Comparison of ENCODE assay signal across 9 cellular contexts in the genomic region with DNA sequence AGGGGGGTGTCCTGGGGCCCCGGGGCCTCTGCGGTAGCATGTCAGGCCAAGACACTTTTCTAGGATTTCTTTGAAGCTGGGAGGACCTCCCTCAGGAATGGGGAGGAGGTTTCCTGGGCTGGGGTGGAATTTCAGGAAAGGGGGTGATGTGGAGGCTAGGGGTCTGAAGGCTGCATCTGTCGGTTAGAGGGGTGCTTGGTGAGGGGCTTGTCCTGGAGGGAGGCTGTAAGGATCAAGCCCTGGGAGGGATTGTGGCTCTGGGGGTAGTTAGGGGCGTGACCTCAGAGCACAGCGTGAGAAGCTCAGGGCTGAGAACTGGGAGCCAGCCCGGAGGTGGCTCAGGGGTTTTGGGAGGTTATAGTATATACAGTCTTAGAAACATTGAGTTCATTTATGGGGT. TPM values are rescaled to one million over a fixed set of nuclear protein-coding genes. Genes with fewer than 3 reads are reported as not detected.
DNase-seq lines count a peak whose midpoint lies in the region; ATAC-seq and TF ChIP-seq lines count a peak whose summit lies in the region.
"Had no signal": no experiment of that assay in that cellular context is flagged by ENCODE, and none has a peak within 500 bp of the region (broad histone marks: within the 10 kb centered on the region; RNA-seq: fewer than 3 reads in every experiment).

No MANE protein-coding gene starts in this region.

- intact Hi-C loops in stomach (cut with DNase I; ENCODE audit: low total_unique reads): no loop called here

- H3K4me3 Mint-ChIP-seq in activated naive CD8-positive, alpha-beta T cell: peak overlapping the region; percentile 69

- POLR2A ChIA-PET in SK-N-SH (lab: Yijun Ruan, JAX): no interaction called here

- H3K4me1 ChIP-seq in SK-N-SH (ENCODE audit: control insufficient read depth in 1 of 2, insufficient read depth in 2 of 2, low read depth in 1 of 2, low read length in 1 of 2): peaks cover 14 to 25% of the 10 kb centered on the region in 2 experiments
- peaks cover 32% of the 10 kb centered on the region for H3K4me1 ChIP-seq in iPS-18a (ENCODE audit: control insufficient read depth, low read depth, low read length)
- H3K4me1 ChIP-seq in stomach: peaks cover 30 to 59% (median 55%) of the 10 kb centered on the region in 4 donors

- no peaks in the 10 kb centered on the region for H3K9me3 Mint-ChIP-seq in activated naive CD8-positive, alpha-beta T cell (ENCODE audit: low read depth)

- no peak for TF ChIP-seq CTCF in SK-N-SH (IDR thresholded peaks at IDR 0.05)
- TF ChIP-seq CTCF in stomach (IDR thresholded peaks at IDR 0.05): no peak
- no peak for TF ChIP-seq CTCF in GM10266 (IDR thresholded peaks at IDR 0.05; ENCODE audit: control insufficient read depth, insufficient read depth, low read depth, missing control alignments)

- no peak overlapping the region for H2AFZ ChIP-seq in SK-N-SH (ENCODE audit: low read depth)

- no peak for DNase-seq in SK-N-SH
- no peak for DNase-seq in stomach
- no peak for DNase-seq in DMS79 treated with DMSO at 0.1 percent for 48 hours (lab: John Stamatoyannopoulos, UW)
- DNase-seq in GM10266 (ENCODE audit: extremely low spot score): no peak

- H4K20me1 ChIP-seq in SK-N-SH (ENCODE audit: insufficient read depth): no peaks in the 10 kb centered on the region

- H3K9me3 ChIP-seq in SK-N-SH: no peaks in the 10 kb centered on the region
- no peaks in the 10 kb centered on the region for H3K9me3 ChIP-seq in iPS-18a (ENCODE audit: control insufficient read depth, low read depth, low read length)
- H3K9me3 ChIP-seq in stomach: no peaks in the 10 kb centered on the region

- no peak for TF ChIP-seq RAD21 in SK-N-SH (IDR thresholded peaks at IDR 0.05; ENCODE audit: low read length)

- no peaks in the 10 kb centered on the region for H3K27me3 Mint-ChIP-seq in activated naive CD8-positive, alpha-beta T cell

- peaks cover 14% of the 10 kb centered on the region for H3F3A ChIP-seq in SK-N-SH (replicated peaks; ENCODE audit: insufficient read depth)

- WGBS in SK-N-SH (ENCODE audit: low lambda C conversion rate): 46% methylated on average over 6 of the region's 6 CpGs
- WGBS in stomach, 5 donors: 13 to 19% (median 15%) methylated on average over 6 of the region's 6 CpGs

- no peak for TF ChIP-seq POLR2A in stomach (IDR thresholded peaks at IDR 0.05)

- H3K4me3 ChIP-seq in SK-N-SH (ENCODE audit: low read depth in 2 of 2, low read length in 1 of 2) (peak overlapping the region; percentile 17 to 87; a peak in 3 of 4 replicates), iPS-18a (ENCODE audit: low read length) (peak overlapping the region; percentile 35), stomach (peak overlapping the region; percentile 61 to 88 (median 68))

- peaks cover 34% of the 10 kb centered on the region for H3K79me2 ChIP-seq in SK-N-SH (ENCODE audit: insufficient read depth)

- peak overlapping the region; percentile 22 for H3K27ac Mint-ChIP-seq in activated naive CD8-positive, alpha-beta T cell

- H3K9me2 ChIP-seq in SK-N-SH: no peaks in the 10 kb centered on the region

- no peaks in the 10 kb centered on the region for H3K27me3 ChIP-seq in SK-N-SH (ENCODE audit: insufficient read depth)
- peaks cover 10% of the 10 kb centered on the region for H3K27me3 ChIP-seq in iPS-18a (ENCODE audit: control insufficient read depth, insufficient read depth, low read length)
- no peaks in the 10 kb centered on the region for H3K27me3 ChIP-seq in stomach

- H3K4me1 Mint-ChIP-seq in activated naive CD8-positive, alpha-beta T cell (ENCODE audit: low read depth): peaks cover 35% of the 10 kb centered on the region

- CTCF ChIA-PET in SK-N-SH (lab: Yijun Ruan, JAX): no interaction called here

- TF ChIP-seq EP300 in SK-N-SH (IDR thresholded peaks at IDR 0.05; ENCODE audit: borderline replicate concordance in 1 of 2, low read depth in 1 of 2, low read length in 1 of 2): no peak
- no peak for TF ChIP-seq EP300 in stomach (IDR thresholded peaks at IDR 0.05)

- H3K27ac ChIP-seq in SK-N-SH (ENCODE audit: low read depth in 2 of 2, low read length in 1 of 2): peak overlapping the region; percentile 35 to 100; a peak in 3 of 4 replicates
- no peak overlapping the region for H3K27ac ChIP-seq in iPS-18a (ENCODE audit: low read length)
- H3K27ac ChIP-seq in stomach: peak overlapping the region; percentile 45 to 100 (median 99)
- H3K27ac ChIP-seq: HL-60 had no signal

- H3K9ac ChIP-seq in SK-N-SH (peak overlapping the region; percentile 76), iPS-18a (ENCODE audit: low read length) (no peak overlapping the region)

- no peak for ATAC-seq in SK-N-SH treated with all-trans-retinoic acid at 6 μM for 48 hours
- ATAC-seq in GM19463 (IDR thresholded peaks at IDR 0.05; ENCODE audit: unreplicated experiment): no peak

- no peaks in the 10 kb centered on the region for H3K36me3 Mint-ChIP-seq in activated naive CD8-positive, alpha-beta T cell

- H3K36me3 ChIP-seq in SK-N-SH (replicated peaks in 1 of 2; ENCODE audit: control insufficient read depth in 1 of 2, insufficient read depth in 2 of 2, low read length in 1 of 2) (no peaks in the 10 kb centered on the region), iPS-18a (ENCODE audit: control insufficient read depth, low read depth, low read length) (no peaks in the 10 kb centered on the region), stomach (peaks cover 0 to 20% (median 16%) of the 10 kb centered on the region in 4 donors)

- H3K4me2 ChIP-seq in SK-N-SH: peak overlapping the region; percentile 97

TF ChIP-seq in SK-N-SH, 30 proteins besides CTCF, POLR2A, EP300 and RAD21 (continues in another document):
- TF ChIP-seq RXRA (IDR thresholded peaks at IDR 0.05; ENCODE audit: borderline replicate concordance, low read depth) (no peak), MXI1 (IDR thresholded peaks at IDR 0.05; ENCODE audit: low read depth, low read length) (no peak), ELF1 (IDR thresholded peaks at IDR 0.05) (no peak)

TF ChIP-seq in SK-N-SH treated with all-trans-retinoic acid at 6 μM for 48 hours, 23 proteins besides CTCF, POLR2A, EP300 and RAD21:
- TF ChIP-seq RARB (CRISPR knock-in tag; IDR thresholded peaks at IDR 0.05) (no peak), ZNF70 (CRISPR knock-in tag; IDR thresholded peaks at IDR 0.05) (no peak), TCF4 (CRISPR knock-in tag; IDR thresholded peaks at IDR 0.05; ENCODE audit: borderline replicate concordance) (no peak)
- TF ChIP-seq, protein P1, sequence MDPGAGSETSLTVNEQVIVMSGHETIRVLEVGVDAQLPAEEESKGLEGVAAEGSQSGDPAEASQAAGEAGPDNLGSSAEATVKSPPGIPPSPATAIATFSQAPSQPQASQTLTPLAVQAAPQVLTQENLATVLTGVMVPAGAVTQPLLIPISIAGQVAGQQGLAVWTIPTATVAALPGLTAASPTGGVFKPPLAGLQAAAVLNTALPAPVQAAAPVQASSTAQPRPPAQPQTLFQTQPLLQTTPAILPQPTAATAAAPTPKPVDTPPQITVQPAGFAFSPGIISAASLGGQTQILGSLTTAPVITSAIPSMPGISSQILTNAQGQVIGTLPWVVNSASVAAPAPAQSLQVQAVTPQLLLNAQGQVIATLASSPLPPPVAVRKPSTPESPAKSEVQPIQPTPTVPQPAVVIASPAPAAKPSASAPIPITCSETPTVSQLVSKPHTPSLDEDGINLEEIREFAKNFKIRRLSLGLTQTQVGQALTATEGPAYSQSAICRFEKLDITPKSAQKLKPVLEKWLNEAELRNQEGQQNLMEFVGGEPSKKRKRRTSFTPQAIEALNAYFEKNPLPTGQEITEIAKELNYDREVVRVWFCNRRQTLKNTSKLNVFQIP (CRISPR knock-in tag; IDR thresholded peaks at IDR 0.05; ENCODE audit: borderline replicate concordance, low read depth): no peak

RNA-seq across cellular contexts. Expression of a gene that starts 1.6 kb away (rescaled TPM):
- polyA plus RNA-seq in SK-N-SH (2012; rRNA removed) (113 and 141 TPM in 2 replicates), stomach (100 to 1,000 TPM; 126 to 145 (median 130) TPM)
- polyA plus RNA-seq in SK-N-SH (2012; cell fraction: cytosol; rRNA removed): 75.1 and 114 TPM in 2 replicates
- 85.4 and 90.9 TPM in 2 replicates for polyA plus RNA-seq in SK-N-SH (2012; cell fraction: nucleus; rRNA removed)
- total RNA-seq in stomach: 100 to 1,000 TPM in 1 of 5 donors, 10 to 100 TPM in 3, 1 to 10 TPM in 1; 7.7 to 138 (median 63.9) TPM

RNA-seq across cellular contexts. Expression of a gene that starts 3.6 kb away (rescaled TPM):
- polyA plus RNA-seq in SK-N-SH (2012; rRNA removed) (5.5 and 9.5 TPM in 2 replicates), stomach (10 to 100 TPM in 2 of 3 donors, 1 to 10 TPM in 1; 8.9 to 19.7 (median 12.1) TPM)
- 9.1 and 15.9 TPM in 2 replicates for polyA plus RNA-seq in SK-N-SH (2012; cell fraction: cytosol; rRNA removed)
- 51.6 and 91.2 TPM in 2 replicates for polyA plus RNA-seq in SK-N-SH (2012; cell fraction: nucleus; rRNA removed)
- total RNA-seq in stomach: 10 to 100 TPM in 4 of 5 donors, 1 to 10 TPM in 1; 8.3 to 41.7 (median 19.8) TPM

RNA-seq across cellular contexts. Expression of a gene that starts 27.3 kb away (rescaled TPM):
- polyA plus RNA-seq in SK-N-SH (2012; rRNA removed) (85.9 and 112 TPM in 2 replicates), stomach (100 to 1,000 TPM; 104 to 148 (median 114) TPM)
- 37.9 and 61.4 TPM in 2 replicates for polyA plus RNA-seq in SK-N-SH (2012; cell fraction: cytosol; rRNA removed)
- polyA plus RNA-seq in SK-N-SH (2012; cell fraction: nucleus; rRNA removed): 301 and 750 TPM in 2 replicates
- 100 to 1,000 TPM in 4 of 5 donors, 10 to 100 TPM in 1; 28.3 to 380 (median 104) TPM for total RNA-seq in stomach

RNA-seq across cellular contexts. Expression of a gene that starts 27.4 kb away (rescaled TPM):
- 20.3 and 27.9 TPM in 2 replicates for polyA plus RNA-seq in SK-N-SH (2012; rRNA removed)
- polyA plus RNA-seq in SK-N-SH (2012; cell fraction: cytosol; rRNA removed): 11.9 and 15.4 TPM in 2 replicates
- 18.2 and 30.0 TPM in 2 replicates for polyA plus RNA-seq in SK-N-SH (2012; cell fraction: nucleus; rRNA removed)
- 10 to 100 TPM in 1 of 5 donors, 1 to 10 TPM in 4; 2.3 to 10.7 (median 7.5) TPM for total RNA-seq in stomach
- 10 to 100 TPM; 12.8 to 23.3 (median 22.4) TPM for polyA plus RNA-seq in stomach

RNA-seq across cellular contexts. Expression of a gene that starts 38.7 kb away (rescaled TPM):
- polyA plus RNA-seq in SK-N-SH (2012; rRNA removed) (774 and 789 TPM in 2 replicates), stomach (100 to 1,000 TPM; 102 to 111 (median 111) TPM)
- 388 and 605 TPM in 2 replicates for polyA plus RNA-seq in SK-N-SH (2012; cell fraction: cytosol; rRNA removed)
- 501 and 596 TPM in 2 replicates for polyA plus RNA-seq in SK-N-SH (2012; cell fraction: nucleus; rRNA removed)
- total RNA-seq in stomach: 100 to 1,000 TPM in 3 of 5 donors, 10 to 100 TPM in 2; 53.3 to 131 (median 104) TPM
